ENCODE assay signal across 8 cellular contexts in the genomic region with DNA sequence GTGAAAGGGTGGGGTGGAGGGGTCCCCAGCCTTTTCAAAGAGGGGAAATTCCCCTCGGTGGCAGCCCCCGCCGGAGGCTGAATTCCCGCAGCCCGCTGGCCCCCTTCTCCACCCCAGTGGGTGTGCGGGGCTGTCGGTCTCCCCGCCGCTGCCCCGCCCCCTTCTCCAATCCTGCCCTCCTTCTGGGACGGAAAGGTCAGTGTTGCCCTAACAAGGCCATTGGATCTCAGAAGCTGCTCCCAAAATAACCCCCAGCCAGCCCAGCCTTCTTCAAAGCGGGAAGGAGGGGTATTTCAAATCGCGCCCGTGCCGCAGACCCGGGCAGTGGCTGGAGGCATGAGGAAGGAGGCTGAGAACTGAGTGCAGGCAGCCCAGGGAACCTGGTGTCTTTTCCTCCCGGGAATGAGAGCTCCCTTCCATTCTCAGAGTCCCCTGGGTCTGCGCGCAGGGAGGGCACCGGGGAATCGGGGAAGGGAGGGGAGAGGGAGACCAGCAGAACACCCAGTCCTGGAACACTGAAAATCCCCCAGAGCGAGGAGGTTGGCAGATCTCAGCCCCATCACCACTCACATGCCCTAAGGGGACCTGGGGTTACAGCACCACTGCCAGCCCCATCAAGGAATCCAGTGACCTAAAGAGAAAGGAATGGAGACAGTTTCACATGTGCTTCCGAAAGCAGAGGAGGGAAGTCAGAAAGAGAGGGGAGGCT. TPM values are rescaled to one million over a fixed set of nuclear protein-coding genes. Genes with fewer than 3 reads are reported as not detected.
DNase-seq lines count a peak whose midpoint lies in the region; ATAC-seq, FAIRE-seq and TF ChIP-seq lines count a peak whose summit lies in the region.

JPH2 (minus strand) TSS at position 135 of the 709 bp plus-strand sequence. CDS start 483 bp downstream, outside the sequence.

- ATAC-seq in GM23338 = peak; percentile 82
- peak; percentile 50 to 70 (median 55) for ATAC-seq in pancreas

- peaks cover 4% of the 10 kb centered on the region; the same call in 1 of the 2 replicates for H3K27me3 ChIP-seq in GM23338 (ENCODE audit: insufficient read depth)
- H3K27me3 ChIP-seq in pancreas = no peaks in the 10 kb centered on the region

- peaks cover 5% of the 10 kb centered on the region for H3K27me3 Mint-ChIP-seq in GM23338 (ENCODE audit: insufficient read depth, low read depth, poor library complexity)

- H3K4me3 Mint-ChIP-seq in GM23338 = peak within 1 kb of the TSS; percentile 74

- peak within 1 kb of the TSS; percentile 94 for H3K4me2 ChIP-seq in GM23338

- H3K36me3 ChIP-seq in GM23338 (ENCODE audit: insufficient read depth) (no peaks in the 10 kb centered on the region), pancreas (no peaks in the 10 kb centered on the region)

- no peaks in the 10 kb centered on the region for H3K9me3 Mint-ChIP-seq in GM23338

- peaks cover 16% of the 10 kb centered on the region for H3K4me1 Mint-ChIP-seq in GM23338

- DNase-seq in GM23338 (ENCODE audit: low spot score) (peak; percentile 78), T1000 (lab: John Stamatoyannopoulos, UW) (peak; percentile 94), glomerular visceral epithelial cell (ENCODE audit: extremely low spot score) (peak; percentile 83), pancreas (peak in 2 of 6 donors; percentile 21 to 37), GM20000 (ENCODE audit: low spot score) (no peak), cerebellum (ENCODE audit: low spot score) (no peak), NCI-H748 (lab: John Stamatoyannopoulos, UW; ENCODE audit: unreplicated experiment) (no peak), DMS153 treated with DMSO at 0.1 percent for 48 hours (lab: John Stamatoyannopoulos, UW; ENCODE audit: unreplicated experiment) (no peak)

- no peaks in the 10 kb centered on the region for H3K36me3 Mint-ChIP-seq in GM23338 (ENCODE audit: low read depth)

- no peaks in the 10 kb centered on the region for H4K20me1 ChIP-seq in GM23338 (replicated peaks; ENCODE audit: insufficient read depth)

- no peaks in the 10 kb centered on the region for H3K9me2 ChIP-seq in GM23338 (ENCODE audit: insufficient read depth)

- peak within 1 kb of the TSS; percentile 97 for H2AFZ ChIP-seq in GM23338

- H3K4me3 ChIP-seq in GM23338 = peak within 1 kb of the TSS; percentile 78
- peak within 1 kb of the TSS; percentile 4 to 45 (median 20) for H3K4me3 ChIP-seq in pancreas

- FAIRE-seq in pancreas (lab: Jason Lieb, UNC) = no peak

- H3K9me3 ChIP-seq in pancreas = no peaks in the 10 kb centered on the region

- no peak within 1 kb of the TSS for H3K27ac ChIP-seq in GM23338 (ENCODE audit: low read depth)
- H3K27ac ChIP-seq in pancreas = no peak within 1 kb of the TSS

- no peak within 1 kb of the TSS for H3K27ac Mint-ChIP-seq in GM23338

- H3F3A ChIP-seq in GM23338 (replicated peaks; ENCODE audit: low read depth) = no peaks in the 10 kb centered on the region

- 7% methylated on average over 22 to 24 of the region's 24 CpGs for WGBS in pancreas, 2 donors

- H3K4me1 ChIP-seq in GM23338 (ENCODE audit: insufficient read depth) (peaks cover 6% of the 10 kb centered on the region; the same call in 1 of the 2 replicates), pancreas (peaks cover 0 to 10% (median 3%) of the 10 kb centered on the region in 3 donors)

- TF ChIP-seq CTCF in GM23338 (conservative IDR thresholded peaks at IDR 0.05; ENCODE audit: low read depth in 2 of 2) (no peak), pancreas (IDR thresholded peaks at IDR 0.05) (no peak), GM20000 (IDR thresholded peaks at IDR 0.05; ENCODE audit: extremely low read depth, missing control alignments) (no peak)

- no peaks in the 10 kb centered on the region for H3K79me2 ChIP-seq in GM23338 (replicated peaks; ENCODE audit: insufficient read depth)

- intact Hi-C loops in pancreas (cut with DNase I) = loop anchor here in 2 of 3 donors (5.0 to 10.0 kb wide), 2 partner anchors 62 to 65 kb away; no protein-coding TSS in a partner anchor

TF ChIP-seq in GM23338, 12 proteins besides CTCF, POLR2A, EP300 and RAD21 (continues in another document):
- TF ChIP-seq POLR2AphosphoS5 (IDR thresholded peaks at IDR 0.05; ENCODE audit: low read depth) (no peak), STAT1 (IDR thresholded peaks at IDR 0.05; ENCODE audit: unreplicated experiment) (no peak), CREB1 (CRISPR knock-in tag; IDR thresholded peaks at IDR 0.05; ENCODE audit: low read depth) (no peak), EZH2 (IDR thresholded peaks at IDR 0.05; ENCODE audit: low read depth, unreplicated experiment) (no peak), ZNF331 (CRISPR knock-in tag; IDR thresholded peaks at IDR 0.05; ENCODE audit: low read depth) (no peak), EZH2phosphoT487 (IDR thresholded peaks at IDR 0.05; ENCODE audit: unreplicated experiment) (no peak), REST (IDR thresholded peaks at IDR 0.05; ENCODE audit: unreplicated experiment) (no peak)

RNA-seq across cellular contexts. Expression of gene JPH2, which starts in this region (rescaled TPM):
- total RNA-seq in GM23338 (2014; rRNA removed; shearing (Covaris generic)) = 0.78 and 1.1 TPM in 2 replicates
- polyA plus RNA-seq in GM23338 (2016; fragmentation: Nextera tagmentation; extraction: Ambion mirVana) (0.16 and 0.43 TPM in 2 replicates), pancreas (1 to 10 TPM in 1 of 2 donors, under 1 TPM in 1; 0.31 to 1.1 TPM)
- total RNA-seq in pancreas (under 1 TPM; 0.09 to 0.37 (median 0.22) TPM), cerebellum (0.36 TPM)

Comparison
In these comparisons a context has a peak if more than half of its experiments do, and no peak if none do; other contexts are left out.
1. DNase-seq: peak in GM23338 (single experiment), T1000 (single experiment) and glomerular visceral epithelial cell (single experiment); none in GM20000 (single experiment), cerebellum (single experiment), NCI-H748 (single experiment) and DMS153 treated with DMSO at 0.1 percent for 48 hours (single experiment).